Comparison of ENCODE assay signal across 18 cellular contexts in genomic region chr4:38894340-38894982, GRCh38. TPM values are rescaled to one million over a fixed set of nuclear protein-coding genes. Genes with fewer than 3 reads are reported as not detected.
DNase-seq lines count a peak whose midpoint lies in the region; ATAC-seq, FAIRE-seq and TF ChIP-seq lines count a peak whose summit lies in the region.
"Had no signal": no experiment of that assay in that cellular context is flagged by ENCODE, and none has a peak within 500 bp of the region (broad histone marks: within the 10 kb centered on the region; RNA-seq: fewer than 3 reads in every experiment).

No MANE protein-coding gene starts in this region.

- H3K4ac ChIP-seq in mesenchymal stem cell (ENCODE audit: low read depth in 1 of 2, low read length in 2 of 2) = no peak overlapping the region

- no peak overlapping the region for H2BK5ac ChIP-seq in mesenchymal stem cell (ENCODE audit: low read depth, low read length, poor library complexity, severe bottlenecking)

- no peaks in the 10 kb centered on the region for H3K4me1 ChIP-seq in K562 (replicated peaks in 1 of 2; ENCODE audit: control insufficient read depth in 2 of 2, insufficient read depth in 2 of 2, low read length in 2 of 2)
- H3K4me1 ChIP-seq in mesenchymal stem cell (ENCODE audit: control insufficient read depth, insufficient read depth, low read depth, low read length) = peaks cover 9% of the 10 kb centered on the region
- H3K4me1 ChIP-seq in mucosa of descending colon (ENCODE audit: low read depth) = peaks cover 27% of the 10 kb centered on the region
- peaks cover 0 to 34% (median 15%) of the 10 kb centered on the region in 4 donors for H3K4me1 ChIP-seq in tibial nerve
- H3K4me1 ChIP-seq: psoas muscle had no signal

- intact Hi-C loops in K562 (cut with micrococcal nuclease) = loop anchor here (5.0 to 10.0 kb wide), 2 partner anchors 137 to 560 kb away; partner anchors contain the start of genes LIAS and RPL9
- intact Hi-C loops in mucosa of descending colon (cut with DNase I, micrococcal nuclease) = no loop called here

- DNase-seq in Kasumi-1 (lab: John Stamatoyannopoulos, UW) (peak; percentile 17 to 25), K562 (ENCODE audit: extremely low read depth in 1 of 4, low spot score in 3 of 4) (no peak), mesenchymal stem cell (peak; percentile 36), mucosa of descending colon (no peak), NCI-H69 (lab: John Stamatoyannopoulos, UW) (no peak), tibial nerve (ENCODE audit: low spot score in 2 of 2) (no peak)
- DNase-seq: activated CD4-positive, CD25-positive, alpha-beta regulatory T cell treated with anti-CD3 and anti-CD28 coated beads, Interleukin-2, amount 50 U/mL, for 72 hours; activated CD8-positive, alpha-beta memory T cell treated with anti-CD3 and anti-CD28 coated beads, Interleukin-2, amount 50 U/mL, for 48 hours; activated gamma-delta T cell; effector memory CD8-positive, alpha-beta T cell; hypothalamus; NCI-H187; psoas muscle; Right ventricle myocardium superior; small intestine; stimulated activated CD4-positive, alpha-beta T cell treated with anti-CD3 and anti-CD28 coated beads, Interleukin-4, amount 100 ng/mL, for 24 hours; T-helper 17 cell had no signal

- H3K27me3 ChIP-seq in K562 (ENCODE audit: control insufficient read depth in 2 of 2, insufficient read depth in 2 of 2, low read length in 2 of 2) (no peaks in the 10 kb centered on the region), mesenchymal stem cell (ENCODE audit: control insufficient read depth in 1 of 2, insufficient read depth in 1 of 2, low read length in 2 of 2) (no peaks in the 10 kb centered on the region), tibial nerve (no peaks in the 10 kb centered on the region)

- H3K9ac ChIP-seq in K562 (ENCODE audit: insufficient read depth in 1 of 2, low read depth in 2 of 2, low read length in 2 of 2) = no peak overlapping the region
- H3K9ac ChIP-seq in mesenchymal stem cell (ENCODE audit: low read length) = no peak overlapping the region

- no peak overlapping the region for H3K4me2 ChIP-seq in K562 (ENCODE audit: insufficient read depth, low read length)
- H3K4me2 ChIP-seq in mesenchymal stem cell (ENCODE audit: low read length, poor library complexity, severe bottlenecking) = no peak overlapping the region

- ATAC-seq in GM18909 (IDR thresholded peaks at IDR 0.05; ENCODE audit: poor library complexity, unreplicated experiment) (peak; percentile 41), K562 (no peak), mucosa of descending colon (no peak)
- ATAC-seq: effector memory CD8-positive, alpha-beta T cell; T-helper 17 cell had no signal

- H3K4me3 ChIP-seq in K562 (no peak overlapping the region), mesenchymal stem cell (ENCODE audit: insufficient read depth in 1 of 2, low read depth in 1 of 2, low read length in 2 of 2) (no peak overlapping the region), mucosa of descending colon (no peak overlapping the region), tibial nerve (no peak overlapping the region)
- H3K4me3 ChIP-seq: psoas muscle had no signal

- H2AFZ ChIP-seq in K562 (ENCODE audit: low read depth, low read length) (no peak overlapping the region), mesenchymal stem cell (ENCODE audit: low read depth, low read length) (no peak overlapping the region)

- no peak overlapping the region for H2BK15ac ChIP-seq in mesenchymal stem cell (ENCODE audit: low read depth, poor library complexity, severe bottlenecking)

- H2BK12ac ChIP-seq in mesenchymal stem cell (ENCODE audit: low read length in 2 of 2) = no peak overlapping the region

- H2AK5ac ChIP-seq in mesenchymal stem cell (ENCODE audit: low read length, severe bottlenecking) = no peak overlapping the region

- 43% methylated on average over 7 of the region's 7 CpGs for WGBS in K562 (ENCODE audit: insufficient coverage, low coverage, missing lambda C conversion rate)
- WGBS in mesenchymal stem cell = 96% methylated on average over 6 of the region's 7 CpGs
- WGBS in tibial nerve, 2 donors = 73 to 80% methylated on average over 7 of the region's 7 CpGs

- H4K91ac ChIP-seq in mesenchymal stem cell (ENCODE audit: low read length) = no peak overlapping the region

- no peaks in the 10 kb centered on the region for H3K9me1 ChIP-seq in K562 (ENCODE audit: control insufficient read depth, insufficient read depth, low read length)

- POLR2A ChIA-PET in K562 (lab: Yijun Ruan, JAX) = interaction anchor here (0.6 kb wide), 1 partner anchor 1297 kb away, joined by 3 read pairs; no protein-coding TSS in a partner anchor

- TF ChIP-seq EP300 in K562 (IDR thresholded peaks at IDR 0.05; ENCODE audit: low read length) = no peak
- no peak for TF ChIP-seq EP300 in tibial nerve (IDR thresholded peaks at IDR 0.05)

- FAIRE-seq in K562 (lab: Jason Lieb, UNC) = no peak
- FAIRE-seq: small intestine had no signal

- no peak overlapping the region for H2BK120ac ChIP-seq in mesenchymal stem cell (ENCODE audit: low read depth, low read length)

- no peak overlapping the region for H3K18ac ChIP-seq in mesenchymal stem cell (ENCODE audit: low read depth in 1 of 2, low read length in 2 of 2)

- TF ChIP-seq RAD21 in K562 (CRISPR knock-in tag; conservative IDR thresholded peaks at IDR 0.05 in 1 of 2, IDR thresholded peaks at IDR 0.05 in 1 of 2) = no peak

- no peaks in the 10 kb centered on the region; the same call in 2 of the 3 replicates for H3K36me3 ChIP-seq in K562 (ENCODE audit: control insufficient read depth, insufficient read depth, low read length)
- peaks cover 24 to 84% of the 10 kb centered on the region in 2 experiments for H3K36me3 ChIP-seq in mesenchymal stem cell (ENCODE audit: control insufficient read depth in 1 of 2, insufficient read depth in 2 of 2, low read depth in 1 of 2, low read length in 2 of 2)
- no peaks in the 10 kb centered on the region for H3K36me3 ChIP-seq in mucosa of descending colon (ENCODE audit: low read depth)
- peaks cover 0 to 62% (median 0%) of the 10 kb centered on the region in 3 donors for H3K36me3 ChIP-seq in tibial nerve

- TF ChIP-seq CTCF in K562 (IDR thresholded peaks at IDR 0.05 in 2 of 3, conservative IDR thresholded peaks at IDR 0.05 in 1 of 3; ENCODE audit: insufficient read depth in 2 of 3, low read depth in 1 of 3, low read length in 3 of 3) = 0 out of 6 replicates have a peak, but pooled peaks of 2 of the 3 experiments have one; percentile 2
- TF ChIP-seq CTCF in mucosa of descending colon (IDR thresholded peaks at IDR 0.05) = no peak
- no peak for TF ChIP-seq CTCF in tibial nerve (IDR thresholded peaks at IDR 0.05)

- no peaks in the 10 kb centered on the region for H3K79me2 ChIP-seq in K562 (ENCODE audit: control insufficient read depth, insufficient read depth, low read length)

- CTCF ChIA-PET in K562 (lab: Yijun Ruan, JAX; ENCODE audit: low intra/inter-chr PET ratio) = no interaction called here

- BruUV-seq in K562 (replicated peaks; lab: Mats Ljungman, UMichigan) = no TSS peak

- peak overlapping the region; percentile 15 for H4K8ac ChIP-seq in mesenchymal stem cell (ENCODE audit: low read length)

- no peak overlapping the region for H3K23ac ChIP-seq in mesenchymal stem cell (ENCODE audit: low read length in 2 of 2)

- TF ChIP-seq POLR2A in K562 (conservative IDR thresholded peaks at IDR 0.05) (no peak), tibial nerve (IDR thresholded peaks at IDR 0.05) (no peak)

- no peak overlapping the region for H3K14ac ChIP-seq in mesenchymal stem cell (ENCODE audit: low read length in 2 of 2)

- in situ Hi-C loops in K562 (cut with MboI) = loop anchor here (25.0 kb wide), 1 partner anchor 718 kb away; no protein-coding TSS in a partner anchor

- H3K79me1 ChIP-seq in mesenchymal stem cell (replicated peaks; ENCODE audit: low read length, poor library complexity, severe bottlenecking) = peaks cover 27% of the 10 kb centered on the region

- H3K27ac ChIP-seq in K562 (ENCODE audit: extremely low read depth, low read depth, low read length) (no peak overlapping the region), mesenchymal stem cell (ENCODE audit: low read length, poor library complexity, severe bottlenecking) (peak overlapping the region; percentile 36), tibial nerve (no peak overlapping the region)
- H3K27ac ChIP-seq: psoas muscle had no signal

- H4K20me1 ChIP-seq in K562 (replicated peaks; ENCODE audit: control insufficient read depth, insufficient read depth, low read length) = no peaks in the 10 kb centered on the region

- H3K9me3 ChIP-seq in K562 (replicated peaks; ENCODE audit: control insufficient read depth, insufficient read depth, low read depth, low read length) = no peaks in the 10 kb centered on the region
- H3K9me3 ChIP-seq in mesenchymal stem cell (ENCODE audit: control insufficient read depth, low read length) = no peaks in the 10 kb centered on the region
- H3K9me3 ChIP-seq in mucosa of descending colon = no peaks in the 10 kb centered on the region
- H3K9me3 ChIP-seq in tibial nerve = no peaks in the 10 kb centered on the region
- H3K9me3 ChIP-seq: psoas muscle had no signal

RNA-seq across cellular contexts. Expression of gene FAM114A1, which starts 26.9 kb away (rescaled TPM):
- 39.9 and 41.6 TPM in 2 replicates for total RNA-seq in K562 (2011; cell fraction: chromatin; rRNA removed; ENCODE audit: low replicate concordance)
- total RNA-seq in K562 (2011; cell fraction: nucleolus; rRNA removed) = 22.4 and 27.0 TPM in 2 replicates
- total RNA-seq in K562 (2011; cell fraction: nucleoplasm; rRNA removed) = 20.4 and 26.9 TPM in 2 replicates
- total RNA-seq in K562 (2014; rRNA removed) (2.6 and 3.1 TPM in 2 replicates), K562 (2014; rRNA removed; fragmentation: Illumina TruSeq; extraction: Trizol) (4.3 and 5.3 TPM in 2 replicates), K562 (2015; rRNA removed; fragmentation: Illumina TruSeq; extraction: Trizol) (4.4 and 5.0 TPM in 2 replicates), K562 (2021) (5.1 and 6.6 TPM in 2 replicates), mucosa of descending colon (10 to 100 TPM; 59.1 to 94.7 (median 62.5) TPM), tibial nerve (100 to 1,000 TPM in 2 of 4 donors, 10 to 100 TPM in 2; 70.4 to 111 (median 98.2) TPM)
- polyA plus RNA-seq in K562 (2011; rRNA removed) (12.0 and 25.4 TPM in 2 replicates), K562 (2014; fragmentation: Illumina TruSeq; extraction: Trizol) (3.4 and 5.4 TPM in 2 replicates), K562 (2014; fragmentation: Nextera tagmentation; extraction: Ambion mirVana) (1 to 10 TPM; 1.8 to 2.6 TPM), K562 (2014; rRNA removed) (4.5 and 5.3 TPM in 2 replicates)
- 12.8 and 23.1 TPM in 2 replicates for polyA plus RNA-seq in K562 (2011; cell fraction: cytosol; rRNA removed)
- polyA plus RNA-seq in K562 (2011; cell fraction: nucleus; rRNA removed) = 12.7 and 20.4 TPM in 2 replicates
- 3.7 and 6.7 TPM in 2 replicates for polyA plus RNA-seq in K562 (2012)
- polyA minus RNA-seq in K562 (2011; rRNA and poly(A)+ RNA removed) = 13.6 and 24.1 TPM in 2 replicates
- polyA minus RNA-seq in K562 (2011; cell fraction: cytosol; rRNA and poly(A)+ RNA removed) = 3.8 and 7.8 TPM in 2 replicates
- 6.9 and 27.2 TPM in 2 replicates for polyA minus RNA-seq in K562 (2011; cell fraction: nucleus; rRNA and poly(A)+ RNA removed)
- 166 TPM for polyA plus RNA-seq in mesenchymal stem cell (2013, experiment 1 of 2)
- 170 TPM for polyA plus RNA-seq in mesenchymal stem cell (2013, experiment 2 of 2)

RNA-seq across cellular contexts. Expression of gene TLR6, which starts 37.8 kb away (rescaled TPM):
- 1.7 and 5.7 TPM in 2 replicates for total RNA-seq in K562 (2011; cell fraction: chromatin; rRNA removed; ENCODE audit: low replicate concordance)
- total RNA-seq in K562 (2011; cell fraction: nucleolus; rRNA removed) = 1.0 and 1.4 TPM in 2 replicates
- 2.3 and 3.6 TPM in 2 replicates for total RNA-seq in K562 (2011; cell fraction: nucleoplasm; rRNA removed)
- total RNA-seq in K562 (2014; rRNA removed) = 0.64 and 0.65 TPM in 2 replicates
- 1.4 and 1.6 TPM in 2 replicates for total RNA-seq in K562 (2014; rRNA removed; fragmentation: Illumina TruSeq; extraction: Trizol)
- total RNA-seq in K562 (2015; rRNA removed; fragmentation: Illumina TruSeq; extraction: Trizol) = 0.68 and 0.91 TPM in 2 replicates
- total RNA-seq in K562 (2021) = 0.95 and 1.5 TPM in 2 replicates
- polyA plus RNA-seq in K562 (2011; rRNA removed) = 0.69 and 1.9 TPM in 2 replicates
- 0.36 and 0.41 TPM in 2 replicates for polyA plus RNA-seq in K562 (2011; cell fraction: cytosol; rRNA removed)
- 0.45 and 0.51 TPM in 2 replicates for polyA plus RNA-seq in K562 (2011; cell fraction: nucleus; rRNA removed)
- polyA plus RNA-seq in K562 (2012) = 0.76 and 1.0 TPM in 2 replicates
- polyA plus RNA-seq in K562 (2014; fragmentation: Illumina TruSeq; extraction: Trizol) = 1.1 and 1.3 TPM in 2 replicates
- polyA plus RNA-seq in K562 (2014; fragmentation: Nextera tagmentation; extraction: Ambion mirVana) = under 1 TPM; 0.08 to 0.45 TPM
- polyA plus RNA-seq in K562 (2014; rRNA removed) = 0.62 and 1.00 TPM in 2 replicates
- 1.7 and 2.6 TPM in 2 replicates for polyA minus RNA-seq in K562 (2011; rRNA and poly(A)+ RNA removed)
- 0.46 and 1.3 TPM in 2 replicates for polyA minus RNA-seq in K562 (2011; cell fraction: cytosol; rRNA and poly(A)+ RNA removed)
- 0.54 and 0.67 TPM in 2 replicates for polyA minus RNA-seq in K562 (2011; cell fraction: nucleus; rRNA and poly(A)+ RNA removed)
- polyA plus RNA-seq in mesenchymal stem cell (2013, experiment 1 of 2) = 3.4 TPM
- 3.2 TPM for polyA plus RNA-seq in mesenchymal stem cell (2013, experiment 2 of 2)
- total RNA-seq in mucosa of descending colon = 1 to 10 TPM; 1.3 to 3.6 (median 2.3) TPM
- 1 to 10 TPM; 4.2 to 8.6 (median 5.2) TPM for total RNA-seq in tibial nerve

Comparison
In these comparisons a context has a peak if more than half of its experiments do, and no peak if none do; other contexts are left out.
1. DNase-seq: peak in Kasumi-1 (2 of 2) and mesenchymal stem cell (single experiment); none in K562 (0 of 4), mucosa of descending colon (0 of 3), NCI-H69 (single experiment) and tibial nerve (0 of 2).
2. CTCF ChIP-seq: peak in K562 (2 of 3); none in mucosa of descending colon (single experiment) and tibial nerve (0 of 5).